In the genomic region with DNA sequence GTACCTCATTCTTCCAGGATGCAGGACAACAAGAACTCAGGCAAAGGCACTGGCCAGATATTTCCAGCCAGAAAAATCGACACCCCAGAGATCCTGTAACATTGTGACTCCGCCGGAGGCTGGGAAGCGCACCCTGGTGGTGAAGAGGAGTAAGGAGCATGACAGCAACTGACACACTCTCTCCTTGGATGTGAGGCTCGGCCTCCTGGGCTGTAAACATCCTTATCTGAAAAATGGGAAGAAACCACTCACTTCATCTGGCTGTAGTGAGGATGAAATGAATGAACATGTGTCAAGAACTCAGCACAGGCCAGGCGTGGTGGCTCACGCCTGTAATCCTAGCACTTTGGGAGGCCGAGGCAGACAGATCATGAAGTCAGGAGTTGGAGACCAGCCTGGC, we compare ENCODE assay signal across 2 cellular contexts.
TF ChIP-seq lines count a peak whose summit lies in the region.

No MANE protein-coding gene starts in this region.

TF ChIP-seq in K562, 482 proteins besides CTCF, POLR2A, EP300 and RAD21:
- TF ChIP-seq ZNF24 (IDR thresholded peaks at IDR 0.05) (peak; percentile 80), KLF16 (IDR thresholded peaks at IDR 0.05) (0 out of 2 replicates have a peak, but pooled peaks have one; percentile 8), SMC3 (conservative IDR thresholded peaks at IDR 0.05; ENCODE audit: insufficient read depth, low read depth, low read length) (peak; percentile 43; the same call in 1 of the 2 replicates), TCF7L2 (IDR thresholded peaks at IDR 0.05; ENCODE audit: low read depth, low read length) (no peak), HDAC8 (tag; IDR thresholded peaks at IDR 0.05) (no peak), BCOR (IDR thresholded peaks at IDR 0.05) (peak; percentile 26; the same call in 1 of the 2 replicates), RCOR1 (IDR thresholded peaks at IDR 0.05; ENCODE audit: borderline replicate concordance in 1 of 2, low read depth in 2 of 2, low read length in 2 of 2) (peak in 1 of 2 experiments; percentile 37; a peak in 1 of 4 replicates), SMAD2 (IDR thresholded peaks at IDR 0.05; ENCODE audit: low read depth, low read length) (no peak)
- TF ChIP-seq, protein P1, sequence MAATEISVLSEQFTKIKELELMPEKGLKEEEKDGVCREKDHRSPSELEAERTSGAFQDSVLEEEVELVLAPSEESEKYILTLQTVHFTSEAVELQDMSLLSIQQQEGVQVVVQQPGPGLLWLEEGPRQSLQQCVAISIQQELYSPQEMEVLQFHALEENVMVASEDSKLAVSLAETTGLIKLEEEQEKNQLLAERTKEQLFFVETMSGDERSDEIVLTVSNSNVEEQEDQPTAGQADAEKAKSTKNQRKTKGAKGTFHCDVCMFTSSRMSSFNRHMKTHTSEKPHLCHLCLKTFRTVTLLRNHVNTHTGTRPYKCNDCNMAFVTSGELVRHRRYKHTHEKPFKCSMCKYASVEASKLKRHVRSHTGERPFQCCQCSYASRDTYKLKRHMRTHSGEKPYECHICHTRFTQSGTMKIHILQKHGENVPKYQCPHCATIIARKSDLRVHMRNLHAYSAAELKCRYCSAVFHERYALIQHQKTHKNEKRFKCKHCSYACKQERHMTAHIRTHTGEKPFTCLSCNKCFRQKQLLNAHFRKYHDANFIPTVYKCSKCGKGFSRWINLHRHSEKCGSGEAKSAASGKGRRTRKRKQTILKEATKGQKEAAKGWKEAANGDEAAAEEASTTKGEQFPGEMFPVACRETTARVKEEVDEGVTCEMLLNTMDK (IDR thresholded peaks at IDR 0.05; ENCODE audit: borderline replicate concordance, insufficient read depth, low read depth, low read length, poor library complexity, severe bottlenecking): peak; percentile 9
- TF ChIP-seq, protein P2, sequence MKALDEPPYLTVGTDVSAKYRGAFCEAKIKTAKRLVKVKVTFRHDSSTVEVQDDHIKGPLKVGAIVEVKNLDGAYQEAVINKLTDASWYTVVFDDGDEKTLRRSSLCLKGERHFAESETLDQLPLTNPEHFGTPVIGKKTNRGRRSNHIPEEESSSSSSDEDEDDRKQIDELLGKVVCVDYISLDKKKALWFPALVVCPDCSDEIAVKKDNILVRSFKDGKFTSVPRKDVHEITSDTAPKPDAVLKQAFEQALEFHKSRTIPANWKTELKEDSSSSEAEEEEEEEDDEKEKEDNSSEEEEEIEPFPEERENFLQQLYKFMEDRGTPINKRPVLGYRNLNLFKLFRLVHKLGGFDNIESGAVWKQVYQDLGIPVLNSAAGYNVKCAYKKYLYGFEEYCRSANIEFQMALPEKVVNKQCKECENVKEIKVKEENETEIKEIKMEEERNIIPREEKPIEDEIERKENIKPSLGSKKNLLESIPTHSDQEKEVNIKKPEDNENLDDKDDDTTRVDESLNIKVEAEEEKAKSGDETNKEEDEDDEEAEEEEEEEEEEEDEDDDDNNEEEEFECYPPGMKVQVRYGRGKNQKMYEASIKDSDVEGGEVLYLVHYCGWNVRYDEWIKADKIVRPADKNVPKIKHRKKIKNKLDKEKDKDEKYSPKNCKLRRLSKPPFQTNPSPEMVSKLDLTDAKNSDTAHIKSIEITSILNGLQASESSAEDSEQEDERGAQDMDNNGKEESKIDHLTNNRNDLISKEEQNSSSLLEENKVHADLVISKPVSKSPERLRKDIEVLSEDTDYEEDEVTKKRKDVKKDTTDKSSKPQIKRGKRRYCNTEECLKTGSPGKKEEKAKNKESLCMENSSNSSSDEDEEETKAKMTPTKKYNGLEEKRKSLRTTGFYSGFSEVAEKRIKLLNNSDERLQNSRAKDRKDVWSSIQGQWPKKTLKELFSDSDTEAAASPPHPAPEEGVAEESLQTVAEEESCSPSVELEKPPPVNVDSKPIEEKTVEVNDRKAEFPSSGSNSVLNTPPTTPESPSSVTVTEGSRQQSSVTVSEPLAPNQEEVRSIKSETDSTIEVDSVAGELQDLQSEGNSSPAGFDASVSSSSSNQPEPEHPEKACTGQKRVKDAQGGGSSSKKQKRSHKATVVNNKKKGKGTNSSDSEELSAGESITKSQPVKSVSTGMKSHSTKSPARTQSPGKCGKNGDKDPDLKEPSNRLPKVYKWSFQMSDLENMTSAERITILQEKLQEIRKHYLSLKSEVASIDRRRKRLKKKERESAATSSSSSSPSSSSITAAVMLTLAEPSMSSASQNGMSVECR (CRISPR knock-in tag; IDR thresholded peaks at IDR 0.05): 0 out of 2 replicates have a peak, but pooled peaks have one; percentile 35
- TF ChIP-seq, protein P3, sequence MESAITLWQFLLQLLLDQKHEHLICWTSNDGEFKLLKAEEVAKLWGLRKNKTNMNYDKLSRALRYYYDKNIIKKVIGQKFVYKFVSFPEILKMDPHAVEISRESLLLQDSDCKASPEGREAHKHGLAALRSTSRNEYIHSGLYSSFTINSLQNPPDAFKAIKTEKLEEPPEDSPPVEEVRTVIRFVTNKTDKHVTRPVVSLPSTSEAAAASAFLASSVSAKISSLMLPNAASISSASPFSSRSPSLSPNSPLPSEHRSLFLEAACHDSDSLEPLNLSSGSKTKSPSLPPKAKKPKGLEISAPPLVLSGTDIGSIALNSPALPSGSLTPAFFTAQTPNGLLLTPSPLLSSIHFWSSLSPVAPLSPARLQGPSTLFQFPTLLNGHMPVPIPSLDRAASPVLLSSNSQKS (CRISPR knock-in tag; IDR thresholded peaks at IDR 0.05): no peak

TF ChIP-seq in liver, 16 proteins besides CTCF, POLR2A, EP300 and RAD21:
- TF ChIP-seq FOXA1 (IDR thresholded peaks at IDR 0.05) (no peak), EGR1 (IDR thresholded peaks at IDR 0.05; ENCODE audit: low read depth in 2 of 2) (no peak), SP1 (IDR thresholded peaks at IDR 0.05) (no peak), NR2F2 (IDR thresholded peaks at IDR 0.05) (no peak), FOXA2 (IDR thresholded peaks at IDR 0.05) (no peak), GABPA (IDR thresholded peaks at IDR 0.05 in 1 of 2, conservative IDR thresholded peaks at IDR 0.05 in 1 of 2) (no peak), YY1 (IDR thresholded peaks at IDR 0.05) (no peak), RXRA (IDR thresholded peaks at IDR 0.05) (no peak), JUND (IDR thresholded peaks at IDR 0.05) (no peak), HNF4G (IDR thresholded peaks at IDR 0.05) (no peak), HNF4A (conservative IDR thresholded peaks at IDR 0.05) (no peak), TAF1 (conservative IDR thresholded peaks at IDR 0.05) (no peak)
- TF ChIP-seq, protein P4, sequence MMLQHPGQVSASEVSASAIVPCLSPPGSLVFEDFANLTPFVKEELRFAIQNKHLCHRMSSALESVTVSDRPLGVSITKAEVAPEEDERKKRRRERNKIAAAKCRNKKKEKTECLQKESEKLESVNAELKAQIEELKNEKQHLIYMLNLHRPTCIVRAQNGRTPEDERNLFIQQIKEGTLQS (IDR thresholded peaks at IDR 0.05): no peak
- TF ChIP-seq, protein P5, sequence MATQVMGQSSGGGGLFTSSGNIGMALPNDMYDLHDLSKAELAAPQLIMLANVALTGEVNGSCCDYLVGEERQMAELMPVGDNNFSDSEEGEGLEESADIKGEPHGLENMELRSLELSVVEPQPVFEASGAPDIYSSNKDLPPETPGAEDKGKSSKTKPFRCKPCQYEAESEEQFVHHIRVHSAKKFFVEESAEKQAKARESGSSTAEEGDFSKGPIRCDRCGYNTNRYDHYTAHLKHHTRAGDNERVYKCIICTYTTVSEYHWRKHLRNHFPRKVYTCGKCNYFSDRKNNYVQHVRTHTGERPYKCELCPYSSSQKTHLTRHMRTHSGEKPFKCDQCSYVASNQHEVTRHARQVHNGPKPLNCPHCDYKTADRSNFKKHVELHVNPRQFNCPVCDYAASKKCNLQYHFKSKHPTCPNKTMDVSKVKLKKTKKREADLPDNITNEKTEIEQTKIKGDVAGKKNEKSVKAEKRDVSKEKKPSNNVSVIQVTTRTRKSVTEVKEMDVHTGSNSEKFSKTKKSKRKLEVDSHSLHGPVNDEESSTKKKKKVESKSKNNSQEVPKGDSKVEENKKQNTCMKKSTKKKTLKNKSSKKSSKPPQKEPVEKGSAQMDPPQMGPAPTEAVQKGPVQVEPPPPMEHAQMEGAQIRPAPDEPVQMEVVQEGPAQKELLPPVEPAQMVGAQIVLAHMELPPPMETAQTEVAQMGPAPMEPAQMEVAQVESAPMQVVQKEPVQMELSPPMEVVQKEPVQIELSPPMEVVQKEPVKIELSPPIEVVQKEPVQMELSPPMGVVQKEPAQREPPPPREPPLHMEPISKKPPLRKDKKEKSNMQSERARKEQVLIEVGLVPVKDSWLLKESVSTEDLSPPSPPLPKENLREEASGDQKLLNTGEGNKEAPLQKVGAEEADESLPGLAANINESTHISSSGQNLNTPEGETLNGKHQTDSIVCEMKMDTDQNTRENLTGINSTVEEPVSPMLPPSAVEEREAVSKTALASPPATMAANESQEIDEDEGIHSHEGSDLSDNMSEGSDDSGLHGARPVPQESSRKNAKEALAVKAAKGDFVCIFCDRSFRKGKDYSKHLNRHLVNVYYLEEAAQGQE (IDR thresholded peaks at IDR 0.05): no peak
- TF ChIP-seq, protein P6, sequence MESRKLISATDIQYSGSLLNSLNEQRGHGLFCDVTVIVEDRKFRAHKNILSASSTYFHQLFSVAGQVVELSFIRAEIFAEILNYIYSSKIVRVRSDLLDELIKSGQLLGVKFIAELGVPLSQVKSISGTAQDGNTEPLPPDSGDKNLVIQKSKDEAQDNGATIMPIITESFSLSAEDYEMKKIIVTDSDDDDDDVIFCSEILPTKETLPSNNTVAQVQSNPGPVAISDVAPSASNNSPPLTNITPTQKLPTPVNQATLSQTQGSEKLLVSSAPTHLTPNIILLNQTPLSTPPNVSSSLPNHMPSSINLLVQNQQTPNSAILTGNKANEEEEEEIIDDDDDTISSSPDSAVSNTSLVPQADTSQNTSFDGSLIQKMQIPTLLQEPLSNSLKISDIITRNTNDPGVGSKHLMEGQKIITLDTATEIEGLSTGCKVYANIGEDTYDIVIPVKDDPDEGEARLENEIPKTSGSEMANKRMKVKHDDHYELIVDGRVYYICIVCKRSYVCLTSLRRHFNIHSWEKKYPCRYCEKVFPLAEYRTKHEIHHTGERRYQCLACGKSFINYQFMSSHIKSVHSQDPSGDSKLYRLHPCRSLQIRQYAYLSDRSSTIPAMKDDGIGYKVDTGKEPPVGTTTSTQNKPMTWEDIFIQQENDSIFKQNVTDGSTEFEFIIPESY (IDR thresholded peaks at IDR 0.05): no peak
- TF ChIP-seq, protein P7, sequence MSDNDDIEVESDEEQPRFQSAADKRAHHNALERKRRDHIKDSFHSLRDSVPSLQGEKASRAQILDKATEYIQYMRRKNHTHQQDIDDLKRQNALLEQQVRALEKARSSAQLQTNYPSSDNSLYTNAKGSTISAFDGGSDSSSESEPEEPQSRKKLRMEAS (IDR thresholded peaks at IDR 0.05): no peak
TF ChIP-seq in liver: peak in this region for 0.
